ENCODE assay signal across 1 cellular context in the genomic region with DNA sequence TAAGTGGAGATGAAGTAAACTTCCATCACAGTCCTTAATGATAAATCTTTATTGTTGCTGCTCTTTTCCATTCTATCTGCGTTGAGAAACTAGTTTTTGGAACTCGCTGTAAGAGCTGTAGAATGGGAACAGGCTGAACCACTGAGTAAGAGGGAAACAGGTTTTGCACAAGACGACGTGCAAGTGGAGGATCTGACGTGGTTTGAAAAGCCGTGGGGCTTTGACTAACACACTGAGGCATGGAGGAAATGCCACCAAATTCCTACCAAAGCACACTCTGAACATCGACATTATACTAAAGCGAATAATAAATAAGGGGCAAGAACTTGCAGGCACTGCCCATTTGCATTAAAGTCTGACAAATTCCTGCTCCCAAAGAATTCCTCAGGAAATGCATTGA.
TF ChIP-seq lines count a peak whose summit lies in the region.

No MANE protein-coding gene starts in this region.

TF ChIP-seq in SK-N-SH, 30 proteins besides CTCF, POLR2A, EP300 and RAD21 (continued from another document):
- TF ChIP-seq, protein P1, sequence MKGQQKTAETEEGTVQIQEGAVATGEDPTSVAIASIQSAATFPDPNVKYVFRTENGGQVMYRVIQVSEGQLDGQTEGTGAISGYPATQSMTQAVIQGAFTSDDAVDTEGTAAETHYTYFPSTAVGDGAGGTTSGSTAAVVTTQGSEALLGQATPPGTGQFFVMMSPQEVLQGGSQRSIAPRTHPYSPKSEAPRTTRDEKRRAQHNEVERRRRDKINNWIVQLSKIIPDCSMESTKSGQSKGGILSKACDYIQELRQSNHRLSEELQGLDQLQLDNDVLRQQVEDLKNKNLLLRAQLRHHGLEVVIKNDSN (IDR thresholded peaks at IDR 0.05; ENCODE audit: borderline replicate concordance, low read depth), result no peak
- TF ChIP-seq RFX5 (IDR thresholded peaks at IDR 0.05; ENCODE audit: low read length), result no peak
- TF ChIP-seq ELF1 (IDR thresholded peaks at IDR 0.05), result no peak
- no peak for TF ChIP-seq FOXJ3 (CRISPR knock-in tag; IDR thresholded peaks at IDR 0.05)
- TF ChIP-seq, protein P2, sequence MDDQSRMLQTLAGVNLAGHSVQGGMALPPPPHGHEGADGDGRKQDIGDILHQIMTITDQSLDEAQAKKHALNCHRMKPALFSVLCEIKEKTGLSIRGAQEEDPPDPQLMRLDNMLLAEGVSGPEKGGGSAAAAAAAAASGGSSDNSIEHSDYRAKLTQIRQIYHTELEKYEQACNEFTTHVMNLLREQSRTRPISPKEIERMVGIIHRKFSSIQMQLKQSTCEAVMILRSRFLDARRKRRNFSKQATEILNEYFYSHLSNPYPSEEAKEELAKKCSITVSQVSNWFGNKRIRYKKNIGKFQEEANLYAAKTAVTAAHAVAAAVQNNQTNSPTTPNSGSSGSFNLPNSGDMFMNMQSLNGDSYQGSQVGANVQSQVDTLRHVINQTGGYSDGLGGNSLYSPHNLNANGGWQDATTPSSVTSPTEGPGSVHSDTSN (IDR thresholded peaks at IDR 0.05), result no peak
- TF ChIP-seq RXRA (IDR thresholded peaks at IDR 0.05; ENCODE audit: borderline replicate concordance, low read depth), result no peak
- TF ChIP-seq GABPA (IDR thresholded peaks at IDR 0.05; ENCODE audit: low read depth), result no peak
- no peak for TF ChIP-seq CHD2 (IDR thresholded peaks at IDR 0.05; ENCODE audit: low read length, partially characterized antibody)
- TF ChIP-seq, protein P3, sequence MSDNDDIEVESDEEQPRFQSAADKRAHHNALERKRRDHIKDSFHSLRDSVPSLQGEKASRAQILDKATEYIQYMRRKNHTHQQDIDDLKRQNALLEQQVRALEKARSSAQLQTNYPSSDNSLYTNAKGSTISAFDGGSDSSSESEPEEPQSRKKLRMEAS (IDR thresholded peaks at IDR 0.05; ENCODE audit: low read depth), result no peak
- no peak for TF ChIP-seq TAF1 (IDR thresholded peaks at IDR 0.05; ENCODE audit: borderline replicate concordance, low read depth, low read length)
TF ChIP-seq in SK-N-SH: peak in this region for 0.
